In the genomic region with DNA sequence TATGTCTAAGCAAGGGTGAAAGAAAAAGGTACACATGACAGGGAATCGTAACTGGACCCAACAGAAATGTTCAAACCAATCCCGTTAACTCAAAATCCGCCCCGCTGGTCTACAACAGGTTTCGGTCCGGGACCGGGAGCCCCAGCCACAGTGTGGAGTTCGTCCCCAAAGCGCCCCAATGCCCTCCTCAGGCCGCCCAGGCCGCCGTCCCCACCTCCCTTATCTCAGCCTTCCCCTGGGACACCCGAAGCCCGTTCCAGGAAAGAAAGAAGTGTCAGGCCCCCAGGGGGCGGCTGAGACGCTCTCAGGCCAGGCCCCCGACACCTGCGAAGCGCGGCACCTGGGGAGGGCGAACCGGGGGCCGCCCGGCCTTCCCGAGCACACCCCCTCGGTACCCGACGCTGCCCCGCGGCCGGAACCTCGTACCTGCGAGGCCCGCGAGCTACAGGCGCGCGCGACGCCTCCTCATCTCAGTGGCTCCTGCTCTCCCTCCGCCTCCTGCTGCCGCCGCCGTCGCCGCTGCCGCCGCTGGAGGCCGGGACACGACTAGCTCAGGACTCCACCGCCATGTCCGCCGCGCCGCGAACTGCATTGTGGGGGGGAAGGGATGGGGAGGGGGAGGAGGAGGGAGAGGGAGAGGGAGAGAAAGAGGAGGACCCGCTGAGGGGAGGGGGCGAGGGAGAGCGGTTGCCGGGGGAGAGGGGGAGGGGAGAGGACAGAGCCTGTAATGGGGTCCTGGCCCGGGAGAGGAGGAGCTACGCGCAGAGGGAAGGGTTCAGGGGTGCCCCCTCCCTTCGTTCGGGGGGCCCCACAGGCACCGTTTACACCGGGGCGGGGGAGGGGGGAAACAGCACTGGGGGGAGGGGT, we compare ENCODE assay signal across 1 cellular context.
TF ChIP-seq lines count a peak whose summit lies in the region.

A gene with protein sequence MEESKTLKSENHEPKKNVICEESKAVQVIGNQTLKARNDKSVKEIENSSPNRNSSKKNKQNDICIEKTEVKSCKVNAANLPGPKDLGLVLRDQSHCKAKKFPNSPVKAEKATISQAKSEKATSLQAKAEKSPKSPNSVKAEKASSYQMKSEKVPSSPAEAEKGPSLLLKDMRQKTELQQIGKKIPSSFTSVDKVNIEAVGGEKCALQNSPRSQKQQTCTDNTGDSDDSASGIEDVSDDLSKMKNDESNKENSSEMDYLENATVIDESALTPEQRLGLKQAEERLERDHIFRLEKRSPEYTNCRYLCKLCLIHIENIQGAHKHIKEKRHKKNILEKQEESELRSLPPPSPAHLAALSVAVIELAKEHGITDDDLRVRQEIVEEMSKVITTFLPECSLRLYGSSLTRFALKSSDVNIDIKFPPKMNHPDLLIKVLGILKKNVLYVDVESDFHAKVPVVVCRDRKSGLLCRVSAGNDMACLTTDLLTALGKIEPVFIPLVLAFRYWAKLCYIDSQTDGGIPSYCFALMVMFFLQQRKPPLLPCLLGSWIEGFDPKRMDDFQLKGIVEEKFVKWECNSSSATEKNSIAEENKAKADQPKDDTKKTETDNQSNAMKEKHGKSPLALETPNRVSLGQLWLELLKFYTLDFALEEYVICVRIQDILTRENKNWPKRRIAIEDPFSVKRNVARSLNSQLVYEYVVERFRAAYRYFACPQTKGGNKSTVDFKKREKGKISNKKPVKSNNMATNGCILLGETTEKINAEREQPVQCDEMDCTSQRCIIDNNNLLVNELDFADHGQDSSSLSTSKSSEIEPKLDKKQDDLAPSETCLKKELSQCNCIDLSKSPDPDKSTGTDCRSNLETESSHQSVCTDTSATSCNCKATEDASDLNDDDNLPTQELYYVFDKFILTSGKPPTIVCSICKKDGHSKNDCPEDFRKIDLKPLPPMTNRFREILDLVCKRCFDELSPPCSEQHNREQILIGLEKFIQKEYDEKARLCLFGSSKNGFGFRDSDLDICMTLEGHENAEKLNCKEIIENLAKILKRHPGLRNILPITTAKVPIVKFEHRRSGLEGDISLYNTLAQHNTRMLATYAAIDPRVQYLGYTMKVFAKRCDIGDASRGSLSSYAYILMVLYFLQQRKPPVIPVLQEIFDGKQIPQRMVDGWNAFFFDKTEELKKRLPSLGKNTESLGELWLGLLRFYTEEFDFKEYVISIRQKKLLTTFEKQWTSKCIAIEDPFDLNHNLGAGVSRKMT (N-terminal part only) (minus strand): TSS at position 588 of the 867 bp plus-strand sequence. CDS start 26,812 bp downstream, outside the sequence.

TF ChIP-seq in K562, 482 proteins besides CTCF, POLR2A, EP300 and RAD21 (continued from another document and continues in another):
- TF ChIP-seq E2F6 (IDR thresholded peaks at IDR 0.05; ENCODE audit: borderline replicate concordance in 1 of 2, extremely low read depth in 1 of 2, insufficient read depth in 1 of 2, insufficient read length in 1 of 2, low read depth in 1 of 2, low read length in 1 of 2, poor library complexity in 1 of 2, severe bottlenecking in 1 of 2) (peak; percentile 78 to 84), PHB2 (IDR thresholded peaks at IDR 0.05; ENCODE audit: low read depth) (no peak), NFXL1 (CRISPR knock-in tag; IDR thresholded peaks at IDR 0.05) (no peak), PPARD (CRISPR knock-in tag; IDR thresholded peaks at IDR 0.05) (no peak), KLF6 (CRISPR knock-in tag; IDR thresholded peaks at IDR 0.05; ENCODE audit: borderline replicate concordance) (no peak; the same call in 1 of the 2 replicates), RBFOX2 (IDR thresholded peaks at IDR 0.05; ENCODE audit: low read depth, low read length) (peak; percentile 91), ZNF395 (CRISPR knock-in tag; IDR thresholded peaks at IDR 0.05) (no peak), CREB3L1 (IDR thresholded peaks at IDR 0.05; ENCODE audit: borderline replicate concordance, low read depth) (peak; percentile 57; the same call in 1 of the 2 replicates), RERE (CRISPR knock-in tag; IDR thresholded peaks at IDR 0.05; ENCODE audit: borderline replicate concordance) (peak; percentile 47; the same call in 1 of the 2 replicates), SRSF3 (IDR thresholded peaks at IDR 0.05; ENCODE audit: insufficient read depth, low read length) (no peak), SMAD1 (IDR thresholded peaks at IDR 0.05; ENCODE audit: low read depth, low read length, partially characterized antibody) (no peak), BMI1 (IDR thresholded peaks at IDR 0.05; ENCODE audit: low read length) (no peak), PBX2 (CRISPR knock-in tag; IDR thresholded peaks at IDR 0.05; ENCODE audit: low read depth) (no peak), PBX2 (tag; conservative IDR thresholded peaks at IDR 0.05; ENCODE audit: low read depth) (no peak), ZNF830 (CRISPR knock-in tag; IDR thresholded peaks at IDR 0.05) (0 out of 2 replicates have a peak, but pooled peaks have one; percentile 54), NEUROD1 (IDR thresholded peaks at IDR 0.05; ENCODE audit: borderline replicate concordance, low read depth, low read length, partially characterized antibody) (no peak), U2AF1 (optimal IDR thresholded peaks at IDR 0.05; ENCODE audit: low read depth, low read length) (peak; percentile 64), MLLT1 (IDR thresholded peaks at IDR 0.05) (no peak; a peak in 1 of 4 replicates), ZNF586 (CRISPR knock-in tag; conservative IDR thresholded peaks at IDR 0.05) (no peak), GTF2A2 (tag; IDR thresholded peaks at IDR 0.05) (no peak), THAP12 (CRISPR knock-in tag; IDR thresholded peaks at IDR 0.05) (peak; percentile 78; the same call in 1 of the 2 replicates), SIN3A (IDR thresholded peaks at IDR 0.05; ENCODE audit: borderline replicate concordance in 2 of 2, control insufficient read depth in 1 of 2, low read depth in 2 of 2, low read length in 2 of 2) (no peak), POLR2AphosphoS5 (IDR thresholded peaks at IDR 0.05; ENCODE audit: control insufficient read depth, insufficient read depth, low read depth, low read length) (peak; percentile 66), ELF2 (CRISPR knock-in tag; IDR thresholded peaks at IDR 0.05) (no peak), EHMT2 (IDR thresholded peaks at IDR 0.05) (no peak), NRF1 (conservative IDR thresholded peaks at IDR 0.05 in 1 of 2, IDR thresholded peaks at IDR 0.05 in 1 of 2) (0 out of 4 replicates have a peak, but pooled peaks of 1 of the 2 experiments have one; percentile 21), SMARCC2 (IDR thresholded peaks at IDR 0.05; ENCODE audit: low read depth) (no peak), ZSCAN32 (CRISPR knock-in tag; IDR thresholded peaks at IDR 0.05) (no peak), EZH2 (IDR thresholded peaks at IDR 0.05; ENCODE audit: borderline replicate concordance, low read depth, low read length) (no peak)
